Comparison of ENCODE assay signal across 22 cellular contexts in the genomic region with DNA sequence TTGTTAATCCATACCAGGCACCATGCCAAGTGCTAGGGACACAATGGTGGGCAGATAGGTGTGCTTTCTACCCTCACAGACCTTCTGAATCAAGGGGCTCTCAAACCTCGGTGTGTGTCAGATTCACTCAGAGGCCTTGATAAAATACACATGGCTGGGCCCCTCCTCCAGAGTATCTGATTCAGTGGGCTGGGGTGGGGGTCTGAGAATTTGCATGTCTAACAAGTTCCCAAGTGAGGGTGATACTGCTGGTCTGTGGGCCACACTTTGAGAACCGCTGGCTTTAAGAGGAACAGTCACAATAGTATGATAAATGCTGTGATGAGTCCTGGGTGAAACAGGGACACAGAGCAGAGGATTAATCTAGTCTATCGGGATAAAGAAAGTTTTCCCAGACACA.
"Had no signal": no experiment of that assay in that cellular context is flagged by ENCODE, and none has a peak within 500 bp of the region (broad histone marks: within the 10 kb centered on the region; RNA-seq: fewer than 3 reads in every experiment).

No MANE protein-coding gene starts in this region.

- H3K27ac ChIP-seq: hepatocyte, ovary, right atrium auricular region, skin epidermis, stomach, testis, thyroid gland, transverse colon, vagina had no signal

- H3K79me2 ChIP-seq: hepatocyte had no signal

- H3K27me3 Mint-ChIP-seq: naive thymus-derived CD4-positive, alpha-beta T cell; natural killer cell treated with Interleukin-12 subunit alpha and Interleukin-12 subunit beta and Interleukin-15 and Interleukin-18, amount 100 ng/mL, for 72 hours; progenitor cell of endocrine pancreas; stimulated activated naive B cell treated with anti-CD40 and anti-IgM and Interleukin-4, amounts not matched to agents 10 μg/mL and 1 μg/mL and 100 μg/mL, for 72 hours had no signal

- H3K27me3 ChIP-seq: hepatocyte, ovary, right atrium auricular region, stomach, testis, thyroid gland, transverse colon, upper lobe of left lung, vagina had no signal

- H3K36me3 Mint-ChIP-seq: naive thymus-derived CD4-positive, alpha-beta T cell; natural killer cell treated with Interleukin-12 subunit alpha and Interleukin-12 subunit beta and Interleukin-15 and Interleukin-18, amount 100 ng/mL, for 72 hours; stimulated activated naive B cell treated with anti-CD40 and anti-IgM and Interleukin-4, amounts not matched to agents 10 μg/mL and 1 μg/mL and 100 μg/mL, for 72 hours had no signal

- H3K4me3 Mint-ChIP-seq: naive thymus-derived CD4-positive, alpha-beta T cell; natural killer cell treated with Interleukin-12 subunit alpha and Interleukin-12 subunit beta and Interleukin-15 and Interleukin-18, amount 100 ng/mL, for 72 hours; stimulated activated naive B cell treated with anti-CD40 and anti-IgM and Interleukin-4, amounts not matched to agents 10 μg/mL and 1 μg/mL and 100 μg/mL, for 72 hours had no signal

- H3K4me1 ChIP-seq: stomach, testis, thyroid gland, vagina had no signal

- DNase-seq: islet precursor cell; mucosa of descending colon; ovary; stimulated activated CD4-positive, alpha-beta T cell treated with anti-CD3 and anti-CD28 coated beads, Interleukin-12 subunit alpha, Interleukin-12 subunit beta, amount 100 ng/mL, for 4 hours; stimulated activated CD4-positive, alpha-beta T cell treated with anti-CD3 and anti-CD28 coated beads, Interleukin-15, amount 100 ng/mL, for 24 hours; stimulated activated CD4-positive, alpha-beta T cell treated with anti-CD3 and anti-CD28 coated beads, Interleukin-2, amount 100 ng/mL, for 24 hours; stimulated activated CD4-positive, alpha-beta T cell treated with anti-CD3 and anti-CD28 coated beads, Interleukin-4, amount 100 ng/mL, for 1 hour; stimulated activated naive B cell treated with anti-CD40 and anti-IgM and Interleukin-4, amounts not matched to agents 10 μg/mL and 1 μg/mL and 100 μg/mL, for 72 hours; stimulated activated naive CD8-positive, alpha-beta T cell treated with anti-CD3 and anti-CD28 coated beads, Interleukin-15, Interleukin-2, amounts not matched to agents 100 U/mL and 50 U/mL, for 24 hours; stomach; testis; thyroid gland; transverse colon; upper lobe of left lung had no signal

- H3K4me3 ChIP-seq: hepatocyte, lung, mucosa of descending colon, ovary, right atrium auricular region, skin epidermis, stomach, testis, thyroid gland, transverse colon, upper lobe of left lung, vagina had no signal

- H3K9me3 ChIP-seq: mucosa of descending colon, ovary, right atrium auricular region, stomach, testis, thyroid gland, transverse colon, upper lobe of left lung, vagina had no signal

- ATAC-seq: naive thymus-derived CD4-positive, alpha-beta T cell; natural killer cell treated with Interleukin-12 subunit alpha and Interleukin-12 subunit beta and Interleukin-15 and Interleukin-18, amount 100 ng/mL, for 72 hours; stimulated activated naive B cell treated with anti-CD40 and anti-IgM and Interleukin-4, amounts not matched to agents 10 μg/mL and 1 μg/mL and 100 μg/mL, for 72 hours; stimulated activated naive CD8-positive, alpha-beta T cell treated with anti-CD3 and anti-CD28 coated beads, Interleukin-15, Interleukin-2, amounts not matched to agents 100 U/mL and 50 U/mL, for 24 hours had no signal

- H3K27ac Mint-ChIP-seq: naive thymus-derived CD4-positive, alpha-beta T cell; natural killer cell treated with Interleukin-12 subunit alpha and Interleukin-12 subunit beta and Interleukin-15 and Interleukin-18, amount 100 ng/mL, for 72 hours; progenitor cell of endocrine pancreas had no signal

- H3K36me3 ChIP-seq: ovary, right atrium auricular region, stomach, thyroid gland, transverse colon, upper lobe of left lung, vagina had no signal

- H3K4me2 ChIP-seq: hepatocyte had no signal
